ENCODE assay signal across 1 cellular context in genomic region chr22:33883961-33884808, GRCh38.
TF ChIP-seq lines count a peak whose summit lies in the region.

No MANE protein-coding gene starts in this region.

TF ChIP-seq in GM12878, 131 proteins besides CTCF, POLR2A, EP300 and RAD21 (continued from another document):
- TF ChIP-seq BACH1 (IDR thresholded peaks at IDR 0.05; ENCODE audit: borderline replicate concordance) (no peak), NR2C2 (IDR thresholded peaks at IDR 0.05; ENCODE audit: borderline replicate concordance, control insufficient read depth, insufficient read length, low read depth) (no peak), MTA3 (IDR thresholded peaks at IDR 0.05; ENCODE audit: borderline replicate concordance, low read length) (no peak), RELB (IDR thresholded peaks at IDR 0.05; ENCODE audit: low read depth) (no peak), ATF3 (IDR thresholded peaks at IDR 0.05; ENCODE audit: borderline replicate concordance, extremely low read depth, low read depth, low read length) (no peak), BHLHE40 (IDR thresholded peaks at IDR 0.05; ENCODE audit: borderline replicate concordance in 1 of 2, low read depth in 2 of 2, low read length in 1 of 2) (no peak), RB1 (IDR thresholded peaks at IDR 0.05; ENCODE audit: borderline replicate concordance) (no peak), POU2F2 (IDR thresholded peaks at IDR 0.05; ENCODE audit: borderline replicate concordance, low read depth, low read length) (no peak), ELK1 (IDR thresholded peaks at IDR 0.05; ENCODE audit: low read depth, low read length) (no peak), CBX3 (IDR thresholded peaks at IDR 0.05; ENCODE audit: borderline replicate concordance, low read depth) (no peak), REST (IDR thresholded peaks at IDR 0.05; ENCODE audit: low read depth, low read length) (no peak), JUND (IDR thresholded peaks at IDR 0.05; ENCODE audit: low read depth, low read length) (no peak), PAX8 (IDR thresholded peaks at IDR 0.05) (no peak), MLLT1 (IDR thresholded peaks at IDR 0.05) (no peak), YY1 (IDR thresholded peaks at IDR 0.05; ENCODE audit: low read depth, low read length) (no peak), MTA2 (IDR thresholded peaks at IDR 0.05; ENCODE audit: low read depth) (no peak)
